8 cellular contexts compared by ENCODE assay signal in genomic region chr3:128488636-128488994, GRCh38. TPM values are rescaled to one million over a fixed set of nuclear protein-coding genes. Genes with fewer than 3 reads are reported as not detected.
A peak's percentile ranks its signal among the peaks of the same experiment; 100 is the strongest.
DNase-seq lines count a peak whose midpoint lies in the region; ATAC-seq lines count a peak whose summit lies in the region.

No MANE protein-coding gene starts in this region.

- H2AK5ac ChIP-seq in trophoblast cell (ENCODE audit: low read length), result peak overlapping the region; percentile 87

- peak overlapping the region; percentile 64 for H3K4me3 ChIP-seq in effector memory CD4-positive, alpha-beta T cell (ENCODE audit: insufficient read depth, low read depth, low read length, poor library complexity, severe bottlenecking)
- H3K4me3 ChIP-seq in trophoblast cell (ENCODE audit: low read depth, low read length), result peak overlapping the region; percentile 83

- no peak overlapping the region for H3K27ac ChIP-seq in effector memory CD4-positive, alpha-beta T cell (ENCODE audit: insufficient read depth, low read length, poor library complexity, severe bottlenecking)
- H3K27ac ChIP-seq in trophoblast cell (ENCODE audit: low read depth, low read length), result peak overlapping the region; percentile 95

- H2BK12ac ChIP-seq in trophoblast cell (ENCODE audit: low read length), result peak overlapping the region; percentile 96

- peak overlapping the region; percentile 81 for H4K12ac ChIP-seq in trophoblast cell (ENCODE audit: low read depth, low read length)

- WGBS in trophoblast cell (ENCODE audit: extremely low coverage, insufficient coverage, insufficient read length), result no CpG with 5 or more reads among the region's 21 CpGs

- H3K9me3 ChIP-seq in effector memory CD4-positive, alpha-beta T cell (ENCODE audit: control insufficient read depth, low read length), result no peaks in the 10 kb centered on the region
- H3K9me3 ChIP-seq in trophoblast cell (ENCODE audit: insufficient read depth, low read depth, low read length), result no peaks in the 10 kb centered on the region

- H3K18ac ChIP-seq in trophoblast cell (ENCODE audit: low read length), result peak overlapping the region; percentile 98

- H3K36me3 ChIP-seq in effector memory CD4-positive, alpha-beta T cell (ENCODE audit: control insufficient read depth, insufficient read depth, low read length), result no peaks in the 10 kb centered on the region
- H3K36me3 ChIP-seq in trophoblast cell (ENCODE audit: control insufficient read depth in 1 of 2, insufficient read depth in 2 of 2, low read length in 2 of 2), result peaks cover 36 to 43% of the 10 kb centered on the region in 2 experiments

- H3K23ac ChIP-seq in trophoblast cell (ENCODE audit: low read length), result no peak overlapping the region

- peaks cover 77% of the 10 kb centered on the region for H3K79me2 ChIP-seq in trophoblast cell (ENCODE audit: control insufficient read depth, insufficient read depth, low read length, poor library complexity)

- peaks cover 91% of the 10 kb centered on the region for H3K27me3 ChIP-seq in effector memory CD4-positive, alpha-beta T cell (replicated peaks; ENCODE audit: control insufficient read depth, insufficient read depth, low read length, poor library complexity, severe bottlenecking)
- no peaks in the 10 kb centered on the region for H3K27me3 ChIP-seq in trophoblast cell (ENCODE audit: insufficient read depth, low read length)

- H3K9ac ChIP-seq in trophoblast cell (ENCODE audit: low read length), result peak overlapping the region; percentile 9

- peak overlapping the region; percentile 93 for H3K4me2 ChIP-seq in trophoblast cell (ENCODE audit: low read length)

- ATAC-seq in GM21529 (IDR thresholded peaks at IDR 0.05; ENCODE audit: unreplicated experiment), result no peak
- ATAC-seq in HG03045 (IDR thresholded peaks at IDR 0.05; ENCODE audit: unreplicated experiment), result no peak
- ATAC-seq in HG03520 (IDR thresholded peaks at IDR 0.05; ENCODE audit: unreplicated experiment), result no peak

- peak overlapping the region; percentile 62 for H2AFZ ChIP-seq in trophoblast cell (ENCODE audit: insufficient read depth, low read length, poor library complexity)

- peak overlapping the region; percentile 66 for H3K4ac ChIP-seq in trophoblast cell (ENCODE audit: low read depth, low read length)

- peaks cover 64% of the 10 kb centered on the region for H3K4me1 ChIP-seq in effector memory CD4-positive, alpha-beta T cell (ENCODE audit: control insufficient read depth, insufficient read depth, low read length, poor library complexity, severe bottlenecking)
- H3K4me1 ChIP-seq in trophoblast cell (ENCODE audit: control insufficient read depth in 1 of 2, insufficient read depth in 2 of 2, low read length in 2 of 2), result peaks cover 35 to 49% of the 10 kb centered on the region in 2 experiments

- peaks cover 88% of the 10 kb centered on the region for H3K79me1 ChIP-seq in trophoblast cell (ENCODE audit: low read length)

- peak overlapping the region; percentile 93 for H2BK120ac ChIP-seq in trophoblast cell (ENCODE audit: insufficient read depth, low read length, poor library complexity)

- peak overlapping the region; percentile 89 for H4K8ac ChIP-seq in trophoblast cell (ENCODE audit: low read depth, low read length)

- H2BK5ac ChIP-seq in trophoblast cell (ENCODE audit: low read depth, low read length, poor library complexity), result peak overlapping the region; percentile 99

- peak overlapping the region; percentile 95 for H3K14ac ChIP-seq in trophoblast cell (ENCODE audit: low read length)

- peak overlapping the region; percentile 84 for H4K91ac ChIP-seq in trophoblast cell (ENCODE audit: low read depth, low read length)

- DNase-seq in EH (ENCODE audit: low read depth), result peak; percentile 51
- peak; percentile 42 for DNase-seq in NCI-H226
- DNase-seq in effector memory CD4-positive, alpha-beta T cell, result no peak
- DNase-seq in trophoblast cell, result no peak
- no peak for DNase-seq in DMS153 treated with DMSO at 0.1 percent for 48 hours (lab: John Stamatoyannopoulos, UW; ENCODE audit: unreplicated experiment)

RNA-seq across cellular contexts. Expression of gene GATA2, which starts 4.4 kb away (rescaled TPM):
- polyA plus RNA-seq in trophoblast cell (2013), result 467 and 505 TPM in 2 replicates

RNA-seq across cellular contexts. Expression of gene DNAJB8, which starts 21.9 kb away (rescaled TPM):
- not detected in 2 replicates for polyA plus RNA-seq in trophoblast cell (2013)

Comparison
In these comparisons a context has a peak if more than half of its experiments do, and no peak if none do; other contexts are left out.
1. DNase-seq: peak in EH (single experiment) and NCI-H226 (single experiment); none in effector memory CD4-positive, alpha-beta T cell (0 of 3), trophoblast cell (0 of 2) and DMS153 treated with DMSO at 0.1 percent for 48 hours (single experiment).